Comparison of ENCODE assay signal across 23 cellular contexts in genomic region chr5:10420468-10420867, GRCh38. TPM values are rescaled to one million over a fixed set of nuclear protein-coding genes. Genes with fewer than 3 reads are reported as not detected.
DNase-seq lines count a peak whose midpoint lies in the region; ATAC-seq, FAIRE-seq and TF ChIP-seq lines count a peak whose summit lies in the region.
"Had no signal": no experiment of that assay in that cellular context is flagged by ENCODE, and none has a peak within 500 bp of the region (broad histone marks: within the 10 kb centered on the region; RNA-seq: fewer than 3 reads in every experiment).

No MANE protein-coding gene starts in this region.

- ATAC-seq in T-helper 17 cell (no peak), right lobe of liver (no peak)
- ATAC-seq: GM12878, lower lobe of right lung, Panc1 had no signal

- H3K4me1 ChIP-seq in breast epithelium = no peaks in the 10 kb centered on the region
- H3K4me1 ChIP-seq in endodermal cell (ENCODE audit: control insufficient read depth, insufficient read depth, low read length) = peaks cover 3% of the 10 kb centered on the region
- H3K4me1 ChIP-seq in right lobe of liver = no peaks in the 10 kb centered on the region
- H3K4me1 ChIP-seq: HAP-1, uterus had no signal

- peak; percentile 63 for FAIRE-seq in urothelium cell line (lab: Jason Lieb, UNC)
- FAIRE-seq: GM12878, islet of Langerhans had no signal

- no peak overlapping the region for H3K9ac ChIP-seq in endodermal cell (ENCODE audit: extremely low read depth, low read length, poor library complexity, severe bottlenecking)

- TF ChIP-seq POLR2A in breast epithelium (IDR thresholded peaks at IDR 0.05) = no peak
- no peak for TF ChIP-seq POLR2A in right lobe of liver (IDR thresholded peaks at IDR 0.05)

- BruUV-seq in MCF 10A (replicated peaks; lab: Mats Ljungman, UMichigan) = no TSS peak

- H3K27me3 ChIP-seq in breast epithelium (no peaks in the 10 kb centered on the region), endodermal cell (ENCODE audit: control insufficient read depth, insufficient read depth, low read length, poor library complexity, severe bottlenecking) (no peaks in the 10 kb centered on the region), right lobe of liver (no peaks in the 10 kb centered on the region), H7 (ENCODE audit: control insufficient read depth, insufficient read depth, low read length) (no peaks in the 10 kb centered on the region)
- H3K27me3 ChIP-seq: uterus had no signal

- WGBS in endodermal cell (ENCODE audit: insufficient coverage in 1 of 2, insufficient read length in 1 of 2), 2 experiments = 93 to 100% methylated on average over 2 of the region's 2 CpGs
- WGBS in right lobe of liver (ENCODE audit: insufficient coverage, low coverage, low lambda C conversion rate, missing lambda C conversion rate) = 83% methylated on average over 1 of the region's 2 CpGs

- H3K36me3 ChIP-seq in breast epithelium (peaks cover 6% of the 10 kb centered on the region), endodermal cell (ENCODE audit: control insufficient read depth, insufficient read depth, low read length) (peaks cover 85% of the 10 kb centered on the region), right lobe of liver (peaks cover 0 to 67% (median 26%) of the 10 kb centered on the region in 4 donors), H7 (replicated peaks; ENCODE audit: control insufficient read depth, insufficient read depth, low read length) (peaks cover 13% of the 10 kb centered on the region)
- H3K36me3 ChIP-seq: uterus had no signal

- no peaks in the 10 kb centered on the region for H3K9me3 Mint-ChIP-seq in MCF 10A (ENCODE audit: unreplicated experiment)
- no peaks in the 10 kb centered on the region for H3K9me3 Mint-ChIP-seq in endodermal cell

- H3K27me3 Mint-ChIP-seq in MCF 10A (ENCODE audit: insufficient read depth, unreplicated experiment) = no peaks in the 10 kb centered on the region
- H3K27me3 Mint-ChIP-seq in T-helper 17 cell = no peaks in the 10 kb centered on the region
- H3K27me3 Mint-ChIP-seq in endodermal cell (ENCODE audit: insufficient read depth) = no peaks in the 10 kb centered on the region

- H3K4me3 Mint-ChIP-seq in MCF 10A (ENCODE audit: unreplicated experiment) (no peak overlapping the region), T-helper 17 cell (no peak overlapping the region), endodermal cell (no peak overlapping the region)

- H3K36me3 Mint-ChIP-seq in MCF 10A (ENCODE audit: insufficient read depth, unreplicated experiment) (peaks cover 90% of the 10 kb centered on the region), T-helper 17 cell (ENCODE audit: low read depth) (peaks cover 13% of the 10 kb centered on the region), endodermal cell (ENCODE audit: low read depth) (peaks cover 69% of the 10 kb centered on the region)

- no peak overlapping the region for H3K4me3 ChIP-seq in breast epithelium
- H3K4me3 ChIP-seq in endodermal cell (ENCODE audit: low read length) = no peak overlapping the region
- H3K4me3 ChIP-seq in right lobe of liver = no peak overlapping the region
- H3K4me3 ChIP-seq in H7 (ENCODE audit: insufficient read depth, low read depth, low read length) = no peak overlapping the region
- H3K4me3 ChIP-seq: coronary artery, GM12878, HAP-1, lower lobe of right lung, skin epidermis, uterus had no signal

- intact Hi-C loops in MCF 10A (cut with micrococcal nuclease) (no loop called here), breast epithelium (cut with DNase I; ENCODE audit: low total_unique reads) (no loop called here), right lobe of liver (cut with DNase I) (no loop called here)

- no peak overlapping the region for H3K27ac ChIP-seq in breast epithelium
- no peak overlapping the region for H3K27ac ChIP-seq in endodermal cell (ENCODE audit: low read depth, low read length)
- H3K27ac ChIP-seq in right lobe of liver = no peak overlapping the region
- H3K27ac ChIP-seq: coronary artery, lower lobe of right lung, skin epidermis, uterus had no signal

- H3K27ac Mint-ChIP-seq in MCF 10A (ENCODE audit: low read depth, unreplicated experiment) (peak overlapping the region; percentile 49), T-helper 17 cell (peak overlapping the region; percentile 83), endodermal cell (peak overlapping the region; percentile 16)

- no peaks in the 10 kb centered on the region for H3K4me1 Mint-ChIP-seq in MCF 10A (ENCODE audit: insufficient read depth, unreplicated experiment)
- peaks cover 14% of the 10 kb centered on the region for H3K4me1 Mint-ChIP-seq in T-helper 17 cell
- peaks cover 15% of the 10 kb centered on the region for H3K4me1 Mint-ChIP-seq in endodermal cell

- POLR2A ChIA-PET in MCF 10A (lab: Yijun Ruan, JAX) = interaction anchor here (1.2 kb wide), 1 partner anchor 11 kb away, joined by 4 read pairs; no protein-coding TSS in a partner anchor

- TF ChIP-seq CTCF in MCF 10A (IDR thresholded peaks at IDR 0.05; ENCODE audit: unreplicated experiment) (no peak), breast epithelium (IDR thresholded peaks at IDR 0.05) (no peak), endodermal cell (conservative IDR thresholded peaks at IDR 0.05) (no peak), right lobe of liver (IDR thresholded peaks at IDR 0.05) (no peak)

- DNase-seq in MCF 10A (ENCODE audit: unreplicated experiment) (no peak), breast epithelium (ENCODE audit: low spot score in 2 of 2) (no peak), T-helper 17 cell (no peak), endodermal cell (no peak), urothelium cell line (ENCODE audit: low spot score) (no peak), GM03348 (ENCODE audit: low spot score) (no peak), right lobe of liver (no peak), H7 (no peak)
- DNase-seq: DMS153; GF-D8; lower lobe of right lung; MM.1S; NCI-H1694 treated with DMSO at 0.1 percent for 48 hours; NCI-H2227 treated with DMSO at 0.1 percent for 48 hours; posterior cingulate gyrus; stimulated activated CD4-positive, alpha-beta T cell treated with anti-CD3 and anti-CD28 coated beads, Interleukin-2, amount 100 ng/mL, for 48 hours; uterus had no signal

- H3K9me3 ChIP-seq in breast epithelium = no peaks in the 10 kb centered on the region
- no peaks in the 10 kb centered on the region for H3K9me3 ChIP-seq in T-helper 17 cell (ENCODE audit: control insufficient read depth, low read length, poor library complexity, severe bottlenecking)
- no peaks in the 10 kb centered on the region for H3K9me3 ChIP-seq in endodermal cell (ENCODE audit: control insufficient read depth, low read length)
- H3K9me3 ChIP-seq in right lobe of liver = no peaks in the 10 kb centered on the region
- H3K9me3 ChIP-seq: HAP-1, lower lobe of right lung, uterus had no signal

- CTCF ChIA-PET in MCF 10A (lab: Yijun Ruan, JAX) = interaction anchor here (0.7 to 4.8 kb wide), 3 partner anchors 38 to 137 kb away, joined by 3 to 36 read pairs (median 4); no protein-coding TSS in a partner anchor

RNA-seq across cellular contexts. Expression of gene ROPN1L, which starts 21.2 kb away (rescaled TPM):
- 0.82 TPM in 1 of 2 replicates, not detected in the other for total RNA-seq in MCF 10A (2022)
- 1 to 10 TPM in 1 of 3 donors, under 1 TPM in 2; 0.29 to 2.9 (median 0.48) TPM for total RNA-seq in breast epithelium
- 1 to 10 TPM; 4.7 to 5.3 TPM for total RNA-seq in T-helper 17 cell
- under 1 TPM in 1 of 2 donors, not detected in 1; 0.70 TPM for total RNA-seq in endodermal cell
- polyA plus RNA-seq in endodermal cell (2013, experiment 1 of 2) = 0.21 TPM
- polyA plus RNA-seq in endodermal cell (2013, experiment 2 of 2) = 0.62 TPM
- under 1 TPM in 4 of 6 experiments, not detected in 2; 0.24 to 0.83 (median 0.40) TPM for total RNA-seq in right lobe of liver
- 0.26 TPM in 1 of 2 replicates, not detected in the other for total RNA-seq in H7 (2014; rRNA removed; shearing (Covaris generic))

Comparison
In these comparisons a context has a peak if more than half of its experiments do, and no peak if none do; other contexts are left out.
1. H3K27ac Mint-ChIP-seq: peak in every context shown above with its lines; median percentile 83 in T-helper 17 cell; 49 in MCF 10A; 16 in endodermal cell.